ENCODE assay signal across 19 cellular contexts in genomic region chr9:91347370-91347769, GRCh38.
"Had no signal": no experiment of that assay in that cellular context is flagged by ENCODE, and none has a peak within 500 bp of the region (broad histone marks: within the 10 kb centered on the region; RNA-seq: fewer than 3 reads in every experiment).

No MANE protein-coding gene starts in this region.

- H3K4me3 Mint-ChIP-seq: activated B cell treated with CpG ODN at 0.5 μM for 24 hours; activated CD4-positive, alpha-beta T cell treated with anti-CD3 and anti-CD28 coated beads for 36 hours; activated naive CD4-positive, alpha-beta T cell treated with anti-CD3 and anti-CD28 coated beads, Interleukin-2, amount 10 ng/mL, durations not matched to agents 7 days and 5 days; activated naive CD8-positive, alpha-beta T cell treated with anti-CD3 and anti-CD28 coated beads, Interleukin-2, amount 10 ng/mL, durations not matched to agents 7 days and 5 days; brain; endodermal cell; nephron had no signal

- H3K4me1 Mint-ChIP-seq: nephron had no signal

- DNase-seq: activated B cell treated with CpG ODN at 0.5 μM for 24 hours; activated CD4-positive, alpha-beta T cell treated with anti-CD3 and anti-CD28 coated beads for 36 hours; activated CD8-positive, alpha-beta memory T cell treated with anti-CD3 and anti-CD28 coated beads for 24 hours; activated gamma-delta T cell; activated naive CD4-positive, alpha-beta T cell treated with anti-CD3 and anti-CD28 coated beads, Interleukin-2, amount 10 ng/mL, durations not matched to agents 7 days and 5 days; activated naive CD8-positive, alpha-beta T cell treated with anti-CD3 and anti-CD28 coated beads, Interleukin-2, amount 10 ng/mL, durations not matched to agents 7 days and 5 days; cerebellar nuclear complex; colonic mucosa; endodermal cell; left ventricle myocardium inferior; right lobe of liver; stimulated activated CD4-positive, alpha-beta T cell treated with anti-CD3 and anti-CD28 coated beads, Interleukin-2, amount 100 ng/mL, for 48 hours; stomach; T1000; tibial artery; upper lobe of right lung had no signal

- H3K9me3 Mint-ChIP-seq: activated B cell treated with CpG ODN at 0.5 μM for 24 hours; activated naive CD4-positive, alpha-beta T cell treated with anti-CD3 and anti-CD28 coated beads, Interleukin-2, amount 10 ng/mL, durations not matched to agents 7 days and 5 days; nephron had no signal

- ATAC-seq: upper lobe of right lung had no signal

- H3K27ac Mint-ChIP-seq: activated B cell treated with CpG ODN at 0.5 μM for 24 hours; activated naive CD4-positive, alpha-beta T cell treated with anti-CD3 and anti-CD28 coated beads, Interleukin-2, amount 10 ng/mL, durations not matched to agents 7 days and 5 days; activated naive CD8-positive, alpha-beta T cell treated with anti-CD3 and anti-CD28 coated beads, Interleukin-2, amount 10 ng/mL, durations not matched to agents 7 days and 5 days; brain; endodermal cell; nephron; progenitor cell of endocrine pancreas had no signal

- H3K27me3 Mint-ChIP-seq: activated B cell treated with CpG ODN at 0.5 μM for 24 hours; activated CD4-positive, alpha-beta T cell treated with anti-CD3 and anti-CD28 coated beads for 36 hours; activated naive CD4-positive, alpha-beta T cell treated with anti-CD3 and anti-CD28 coated beads, Interleukin-2, amount 10 ng/mL, durations not matched to agents 7 days and 5 days; activated naive CD8-positive, alpha-beta T cell treated with anti-CD3 and anti-CD28 coated beads, Interleukin-2, amount 10 ng/mL, durations not matched to agents 7 days and 5 days; brain; progenitor cell of endocrine pancreas had no signal
